Comparison of ENCODE assay signal across 1 cellular context in genomic region chr14:24188251-24189058, GRCh38.
TF ChIP-seq lines count a peak whose summit lies in the region.

A gene with protein sequence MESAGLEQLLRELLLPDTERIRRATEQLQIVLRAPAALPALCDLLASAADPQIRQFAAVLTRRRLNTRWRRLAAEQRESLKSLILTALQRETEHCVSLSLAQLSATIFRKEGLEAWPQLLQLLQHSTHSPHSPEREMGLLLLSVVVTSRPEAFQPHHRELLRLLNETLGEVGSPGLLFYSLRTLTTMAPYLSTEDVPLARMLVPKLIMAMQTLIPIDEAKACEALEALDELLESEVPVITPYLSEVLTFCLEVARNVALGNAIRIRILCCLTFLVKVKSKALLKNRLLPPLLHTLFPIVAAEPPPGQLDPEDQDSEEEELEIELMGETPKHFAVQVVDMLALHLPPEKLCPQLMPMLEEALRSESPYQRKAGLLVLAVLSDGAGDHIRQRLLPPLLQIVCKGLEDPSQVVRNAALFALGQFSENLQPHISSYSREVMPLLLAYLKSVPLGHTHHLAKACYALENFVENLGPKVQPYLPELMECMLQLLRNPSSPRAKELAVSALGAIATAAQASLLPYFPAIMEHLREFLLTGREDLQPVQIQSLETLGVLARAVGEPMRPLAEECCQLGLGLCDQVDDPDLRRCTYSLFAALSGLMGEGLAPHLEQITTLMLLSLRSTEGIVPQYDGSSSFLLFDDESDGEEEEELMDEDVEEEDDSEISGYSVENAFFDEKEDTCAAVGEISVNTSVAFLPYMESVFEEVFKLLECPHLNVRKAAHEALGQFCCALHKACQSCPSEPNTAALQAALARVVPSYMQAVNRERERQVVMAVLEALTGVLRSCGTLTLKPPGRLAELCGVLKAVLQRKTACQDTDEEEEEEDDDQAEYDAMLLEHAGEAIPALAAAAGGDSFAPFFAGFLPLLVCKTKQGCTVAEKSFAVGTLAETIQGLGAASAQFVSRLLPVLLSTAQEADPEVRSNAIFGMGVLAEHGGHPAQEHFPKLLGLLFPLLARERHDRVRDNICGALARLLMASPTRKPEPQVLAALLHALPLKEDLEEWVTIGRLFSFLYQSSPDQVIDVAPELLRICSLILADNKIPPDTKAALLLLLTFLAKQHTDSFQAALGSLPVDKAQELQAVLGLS (minus strand): TSS chr14:24188816. CDS start chr14:24188787, 29 bp downstream.

TF ChIP-seq in K562, 482 proteins besides CTCF, POLR2A, EP300 and RAD21 (continued from another document):
- TF ChIP-seq, protein P1, sequence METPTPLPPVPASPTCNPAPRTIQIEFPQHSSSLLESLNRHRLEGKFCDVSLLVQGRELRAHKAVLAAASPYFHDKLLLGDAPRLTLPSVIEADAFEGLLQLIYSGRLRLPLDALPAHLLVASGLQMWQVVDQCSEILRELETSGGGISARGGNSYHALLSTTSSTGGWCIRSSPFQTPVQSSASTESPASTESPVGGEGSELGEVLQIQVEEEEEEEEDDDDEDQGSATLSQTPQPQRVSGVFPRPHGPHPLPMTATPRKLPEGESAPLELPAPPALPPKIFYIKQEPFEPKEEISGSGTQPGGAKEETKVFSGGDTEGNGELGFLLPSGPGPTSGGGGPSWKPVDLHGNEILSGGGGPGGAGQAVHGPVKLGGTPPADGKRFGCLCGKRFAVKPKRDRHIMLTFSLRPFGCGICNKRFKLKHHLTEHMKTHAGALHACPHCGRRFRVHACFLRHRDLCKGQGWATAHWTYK (CRISPR knock-in tag; IDR thresholded peaks at IDR 0.05): 0 out of 2 replicates have a peak, but pooled peaks have one; percentile 40
- TF ChIP-seq ZNF24 (IDR thresholded peaks at IDR 0.05) (peak; percentile 60; the same call in 1 of the 2 replicates), ZNF232 (CRISPR knock-in tag; IDR thresholded peaks at IDR 0.05) (no peak), ATF1 (CRISPR knock-in tag; IDR thresholded peaks at IDR 0.05) (no peak), ATF1 (tag; IDR thresholded peaks at IDR 0.05) (peak; percentile 72), MTF1 (CRISPR knock-in tag; IDR thresholded peaks at IDR 0.05; ENCODE audit: borderline replicate concordance) (no peak), OTX1 (CRISPR knock-in tag; IDR thresholded peaks at IDR 0.05) (0 out of 2 replicates have a peak, but pooled peaks have one; percentile 7), MGA (IDR thresholded peaks at IDR 0.05) (peak; percentile 46), SOX6 (IDR thresholded peaks at IDR 0.05) (peak; percentile 36; the same call in 1 of the 2 replicates), HDAC3 (IDR thresholded peaks at IDR 0.05; ENCODE audit: borderline replicate concordance, partially characterized antibody) (no peak), KLF1 (tag; IDR thresholded peaks at IDR 0.05) (peak; percentile 97), SMAD1 (IDR thresholded peaks at IDR 0.05; ENCODE audit: low read depth, low read length, partially characterized antibody) (peak; percentile 28), ARNT (IDR thresholded peaks at IDR 0.05) (peak in 1 of 2 experiments; percentile 63; a peak in 2 of 4 replicates), BACH1 (tag; IDR thresholded peaks at IDR 0.05) (no peak), ZNF175 (CRISPR knock-in tag; IDR thresholded peaks at IDR 0.05; ENCODE audit: low read depth) (no peak), HIVEP1 (CRISPR knock-in tag; IDR thresholded peaks at IDR 0.05) (0 out of 2 replicates have a peak, but pooled peaks have one; percentile 49)
